8 cellular contexts compared by ENCODE assay signal in genomic region chr10:123007558-123008378, GRCh38. TPM values are rescaled to one million over a fixed set of nuclear protein-coding genes. Genes with fewer than 3 reads are reported as not detected.
DNase-seq lines count a peak whose midpoint lies in the region; ATAC-seq lines count a peak whose summit lies in the region.

No MANE protein-coding gene starts in this region.

- no peaks in the 10 kb centered on the region for H3K27me3 Mint-ChIP-seq in T-helper 17 cell

- no peaks in the 10 kb centered on the region for H3K9me3 ChIP-seq in T-helper 17 cell (ENCODE audit: control insufficient read depth, low read length, poor library complexity, severe bottlenecking)

- peaks cover 3% of the 10 kb centered on the region for H3K36me3 Mint-ChIP-seq in T-helper 17 cell (ENCODE audit: low read depth)

- ATAC-seq in GM21515 (IDR thresholded peaks at IDR 0.05; ENCODE audit: unreplicated experiment): peak; percentile 44
- peak; percentile 22 for ATAC-seq in T-helper 17 cell

- H3K27ac Mint-ChIP-seq in T-helper 17 cell: peak overlapping the region; percentile 99

- in situ Hi-C loops in Caki2 (cut with HindIII; ENCODE audit: low pct_unique_long_range_greater_than_20kb, low sequenced_read_pairs): no loop called here
- in situ Hi-C loops in T47D (cut with HindIII; ENCODE audit: low pct_unique_long_range_greater_than_20kb, low sequenced_read_pairs): no loop called here

- peak; percentile 37 for DNase-seq in Caki2 (ENCODE audit: low read depth)
- peak; percentile 28 for DNase-seq in KG1 (lab: John Stamatoyannopoulos, UW)
- peak in 2 of 3 donors; percentile 9 to 13 for DNase-seq in T-helper 17 cell
- peak; percentile 35 to 60 for DNase-seq in T47D (ENCODE audit: low read depth in 1 of 2, low spot score in 1 of 2)
- DNase-seq in iris pigment epithelial cell (ENCODE audit: low read depth): peak; percentile 70
- peak; percentile 14 for DNase-seq in stimulated activated CD4-positive, alpha-beta T cell treated with anti-CD3 and anti-CD28 coated beads, Interleukin-12 subunit alpha, Interleukin-12 subunit beta, amount 100 ng/mL, for 4 hours
- DNase-seq in NCI-H446 treated with DMSO at 0.1 percent for 48 hours (lab: John Stamatoyannopoulos, UW): no peak

- H3K4me1 Mint-ChIP-seq in T-helper 17 cell: peaks cover 42% of the 10 kb centered on the region

- H3K4me3 Mint-ChIP-seq in T-helper 17 cell: peak overlapping the region; percentile 100

RNA-seq across cellular contexts. Expression of gene IKZF5, which starts 0.8 kb away (rescaled TPM):
- total RNA-seq in Caki2 (2014; rRNA removed; shearing (Covaris generic); ENCODE audit: low replicate concordance): 0.57 and 3.8 TPM in 2 replicates
- total RNA-seq in T-helper 17 cell: 10 to 100 TPM; 35.7 to 56.1 TPM

RNA-seq across cellular contexts. Expression of gene ACADSB, which starts 1.0 kb away (rescaled TPM):
- total RNA-seq in Caki2 (2014; rRNA removed; shearing (Covaris generic); ENCODE audit: low replicate concordance): 4.3 and 4.7 TPM in 2 replicates
- 10 to 100 TPM; 19.8 to 24.0 TPM for total RNA-seq in T-helper 17 cell

RNA-seq across cellular contexts. Expression of gene PSTK, which starts 27.6 kb away (rescaled TPM):
- 3.4 and 3.9 TPM in 2 replicates for total RNA-seq in Caki2 (2014; rRNA removed; shearing (Covaris generic); ENCODE audit: low replicate concordance)
- total RNA-seq in T-helper 17 cell: 10 to 100 TPM; 10.3 to 10.5 TPM

RNA-seq across cellular contexts. Expression of gene C10orf88, which starts 53.7 kb away (rescaled TPM):
- total RNA-seq in Caki2 (2014; rRNA removed; shearing (Covaris generic); ENCODE audit: low replicate concordance): 1.3 and 2.4 TPM in 2 replicates
- 1 to 10 TPM; 5.7 to 6.8 TPM for total RNA-seq in T-helper 17 cell
